Comparison of ENCODE assay signal across 1 cellular context in the genomic region with DNA sequence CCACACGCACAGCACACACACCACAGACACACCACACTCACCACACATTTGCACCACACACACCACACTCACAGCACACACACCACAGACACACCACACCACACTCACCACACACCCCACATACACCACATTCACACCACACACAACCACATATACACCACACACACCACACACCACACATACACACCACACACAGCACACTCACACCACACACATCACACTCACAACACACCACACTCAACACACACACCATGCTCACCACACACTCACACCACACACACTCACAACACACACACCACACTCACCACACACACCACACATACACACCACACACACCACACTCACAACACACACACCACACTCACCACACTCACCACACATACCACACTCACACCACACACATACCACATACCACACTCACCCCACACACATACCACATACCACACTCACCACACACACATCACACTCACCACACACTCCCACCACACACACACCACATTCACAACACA.
TF ChIP-seq lines count a peak whose summit lies in the region.

No MANE protein-coding gene starts in this region.

TF ChIP-seq in GM12878, 131 proteins besides CTCF, POLR2A, EP300 and RAD21 (continued from another document):
- TF ChIP-seq, protein P1, sequence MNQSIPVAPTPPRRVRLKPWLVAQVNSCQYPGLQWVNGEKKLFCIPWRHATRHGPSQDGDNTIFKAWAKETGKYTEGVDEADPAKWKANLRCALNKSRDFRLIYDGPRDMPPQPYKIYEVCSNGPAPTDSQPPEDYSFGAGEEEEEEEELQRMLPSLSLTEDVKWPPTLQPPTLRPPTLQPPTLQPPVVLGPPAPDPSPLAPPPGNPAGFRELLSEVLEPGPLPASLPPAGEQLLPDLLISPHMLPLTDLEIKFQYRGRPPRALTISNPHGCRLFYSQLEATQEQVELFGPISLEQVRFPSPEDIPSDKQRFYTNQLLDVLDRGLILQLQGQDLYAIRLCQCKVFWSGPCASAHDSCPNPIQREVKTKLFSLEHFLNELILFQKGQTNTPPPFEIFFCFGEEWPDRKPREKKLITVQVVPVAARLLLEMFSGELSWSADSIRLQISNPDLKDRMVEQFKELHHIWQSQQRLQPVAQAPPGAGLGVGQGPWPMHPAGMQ (IDR thresholded peaks at IDR 0.05; ENCODE audit: borderline replicate concordance): peak; percentile 82
- TF ChIP-seq, protein P2, sequence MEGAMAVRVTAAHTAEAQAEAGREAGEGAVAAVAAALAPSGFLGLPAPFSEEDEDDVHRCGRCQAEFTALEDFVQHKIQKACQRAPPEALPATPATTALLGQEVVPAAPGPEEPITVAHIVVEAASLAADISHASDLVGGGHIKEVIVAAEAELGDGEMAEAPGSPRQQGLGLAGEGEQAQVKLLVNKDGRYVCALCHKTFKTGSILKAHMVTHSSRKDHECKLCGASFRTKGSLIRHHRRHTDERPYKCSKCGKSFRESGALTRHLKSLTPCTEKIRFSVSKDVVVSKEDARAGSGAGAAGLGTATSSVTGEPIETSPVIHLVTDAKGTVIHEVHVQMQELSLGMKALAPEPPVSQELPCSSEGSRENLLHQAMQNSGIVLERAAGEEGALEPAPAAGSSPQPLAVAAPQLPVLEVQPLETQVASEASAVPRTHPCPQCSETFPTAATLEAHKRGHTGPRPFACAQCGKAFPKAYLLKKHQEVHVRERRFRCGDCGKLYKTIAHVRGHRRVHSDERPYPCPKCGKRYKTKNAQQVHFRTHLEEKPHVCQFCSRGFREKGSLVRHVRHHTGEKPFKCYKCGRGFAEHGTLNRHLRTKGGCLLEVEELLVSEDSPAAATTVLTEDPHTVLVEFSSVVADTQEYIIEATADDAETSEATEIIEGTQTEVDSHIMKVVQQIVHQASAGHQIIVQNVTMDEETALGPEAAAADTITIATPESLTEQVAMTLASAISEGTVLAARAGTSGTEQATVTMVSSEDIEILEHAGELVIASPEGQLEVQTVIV (IDR thresholded peaks at IDR 0.05; ENCODE audit: borderline replicate concordance, partially characterized antibody): no peak
- no peak for TF ChIP-seq NR2C1 (IDR thresholded peaks at IDR 0.05)
- TF ChIP-seq TBL1XR1 (IDR thresholded peaks at IDR 0.05; ENCODE audit: low read depth, low read length): no peak
- TF ChIP-seq KAT2A (conservative IDR thresholded peaks at IDR 0.05; ENCODE audit: control insufficient read depth, low read depth, low read length): no peak
- TF ChIP-seq CREB1 (IDR thresholded peaks at IDR 0.05; ENCODE audit: low read depth): no peak
- TF ChIP-seq, protein P3, sequence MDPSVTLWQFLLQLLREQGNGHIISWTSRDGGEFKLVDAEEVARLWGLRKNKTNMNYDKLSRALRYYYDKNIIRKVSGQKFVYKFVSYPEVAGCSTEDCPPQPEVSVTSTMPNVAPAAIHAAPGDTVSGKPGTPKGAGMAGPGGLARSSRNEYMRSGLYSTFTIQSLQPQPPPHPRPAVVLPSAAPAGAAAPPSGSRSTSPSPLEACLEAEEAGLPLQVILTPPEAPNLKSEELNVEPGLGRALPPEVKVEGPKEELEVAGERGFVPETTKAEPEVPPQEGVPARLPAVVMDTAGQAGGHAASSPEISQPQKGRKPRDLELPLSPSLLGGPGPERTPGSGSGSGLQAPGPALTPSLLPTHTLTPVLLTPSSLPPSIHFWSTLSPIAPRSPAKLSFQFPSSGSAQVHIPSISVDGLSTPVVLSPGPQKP (IDR thresholded peaks at IDR 0.05; ENCODE audit: low read depth, low read length): no peak
- TF ChIP-seq NR2C2 (IDR thresholded peaks at IDR 0.05; ENCODE audit: borderline replicate concordance, control insufficient read depth, insufficient read length, low read depth): no peak
- peak; percentile 93 for TF ChIP-seq RUNX3 (IDR thresholded peaks at IDR 0.05; ENCODE audit: low read length)
- TF ChIP-seq SPI1 (IDR thresholded peaks at IDR 0.05; ENCODE audit: borderline replicate concordance, insufficient read depth, low read depth, low read length): no peak
- no peak for TF ChIP-seq RCOR1 (conservative IDR thresholded peaks at IDR 0.05; ENCODE audit: low read depth, low read length)
- TF ChIP-seq WRNIP1 (IDR thresholded peaks at IDR 0.05; ENCODE audit: borderline replicate concordance, low read depth, low read length): no peak
- TF ChIP-seq CBFB (IDR thresholded peaks at IDR 0.05; ENCODE audit: low read depth): peak; percentile 70; the same call in 1 of the 2 replicates
- TF ChIP-seq BRCA1 (IDR thresholded peaks at IDR 0.05; ENCODE audit: low read depth, low read length): no peak
- no peak for TF ChIP-seq YY1 (IDR thresholded peaks at IDR 0.05; ENCODE audit: low read depth, low read length)
- no peak for TF ChIP-seq EZH2 (IDR thresholded peaks at IDR 0.05; ENCODE audit: borderline replicate concordance, control insufficient read depth, low read depth, low read length)
- TF ChIP-seq JUND (IDR thresholded peaks at IDR 0.05; ENCODE audit: low read depth, low read length): no peak
- no peak for TF ChIP-seq CHD2 (IDR thresholded peaks at IDR 0.05; ENCODE audit: borderline replicate concordance, low read depth, low read length)
- 0 out of 4 replicates have a peak, but pooled peaks of 1 of the 2 experiments have one; percentile 21 for TF ChIP-seq BHLHE40 (IDR thresholded peaks at IDR 0.05; ENCODE audit: borderline replicate concordance in 1 of 2, low read depth in 2 of 2, low read length in 1 of 2)
- peak; percentile 29; the same call in 1 of the 2 replicates for TF ChIP-seq ATF7 (IDR thresholded peaks at IDR 0.05; ENCODE audit: low read depth)
- TF ChIP-seq IKZF2 (IDR thresholded peaks at IDR 0.05): peak in 1 of 2 experiments; percentile 27; a peak in 1 of 4 replicates
- TF ChIP-seq, protein P4, sequence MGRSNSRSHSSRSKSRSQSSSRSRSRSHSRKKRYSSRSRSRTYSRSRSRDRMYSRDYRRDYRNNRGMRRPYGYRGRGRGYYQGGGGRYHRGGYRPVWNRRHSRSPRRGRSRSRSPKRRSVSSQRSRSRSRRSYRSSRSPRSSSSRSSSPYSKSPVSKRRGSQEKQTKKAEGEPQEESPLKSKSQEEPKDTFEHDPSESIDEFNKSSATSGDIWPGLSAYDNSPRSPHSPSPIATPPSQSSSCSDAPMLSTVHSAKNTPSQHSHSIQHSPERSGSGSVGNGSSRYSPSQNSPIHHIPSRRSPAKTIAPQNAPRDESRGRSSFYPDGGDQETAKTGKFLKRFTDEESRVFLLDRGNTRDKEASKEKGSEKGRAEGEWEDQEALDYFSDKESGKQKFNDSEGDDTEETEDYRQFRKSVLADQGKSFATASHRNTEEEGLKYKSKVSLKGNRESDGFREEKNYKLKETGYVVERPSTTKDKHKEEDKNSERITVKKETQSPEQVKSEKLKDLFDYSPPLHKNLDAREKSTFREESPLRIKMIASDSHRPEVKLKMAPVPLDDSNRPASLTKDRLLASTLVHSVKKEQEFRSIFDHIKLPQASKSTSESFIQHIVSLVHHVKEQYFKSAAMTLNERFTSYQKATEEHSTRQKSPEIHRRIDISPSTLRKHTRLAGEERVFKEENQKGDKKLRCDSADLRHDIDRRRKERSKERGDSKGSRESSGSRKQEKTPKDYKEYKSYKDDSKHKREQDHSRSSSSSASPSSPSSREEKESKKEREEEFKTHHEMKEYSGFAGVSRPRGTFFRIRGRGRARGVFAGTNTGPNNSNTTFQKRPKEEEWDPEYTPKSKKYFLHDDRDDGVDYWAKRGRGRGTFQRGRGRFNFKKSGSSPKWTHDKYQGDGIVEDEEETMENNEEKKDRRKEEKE (IDR thresholded peaks at IDR 0.05): no peak
- TF ChIP-seq SIX5 (IDR thresholded peaks at IDR 0.05; ENCODE audit: low read depth, low read length, severe bottlenecking): no peak
- no peak for TF ChIP-seq CBX3 (IDR thresholded peaks at IDR 0.05; ENCODE audit: borderline replicate concordance, low read depth)
- TF ChIP-seq NBN (IDR thresholded peaks at IDR 0.05): peak; percentile 47; the same call in 1 of the 2 replicates
- TF ChIP-seq, protein P5, sequence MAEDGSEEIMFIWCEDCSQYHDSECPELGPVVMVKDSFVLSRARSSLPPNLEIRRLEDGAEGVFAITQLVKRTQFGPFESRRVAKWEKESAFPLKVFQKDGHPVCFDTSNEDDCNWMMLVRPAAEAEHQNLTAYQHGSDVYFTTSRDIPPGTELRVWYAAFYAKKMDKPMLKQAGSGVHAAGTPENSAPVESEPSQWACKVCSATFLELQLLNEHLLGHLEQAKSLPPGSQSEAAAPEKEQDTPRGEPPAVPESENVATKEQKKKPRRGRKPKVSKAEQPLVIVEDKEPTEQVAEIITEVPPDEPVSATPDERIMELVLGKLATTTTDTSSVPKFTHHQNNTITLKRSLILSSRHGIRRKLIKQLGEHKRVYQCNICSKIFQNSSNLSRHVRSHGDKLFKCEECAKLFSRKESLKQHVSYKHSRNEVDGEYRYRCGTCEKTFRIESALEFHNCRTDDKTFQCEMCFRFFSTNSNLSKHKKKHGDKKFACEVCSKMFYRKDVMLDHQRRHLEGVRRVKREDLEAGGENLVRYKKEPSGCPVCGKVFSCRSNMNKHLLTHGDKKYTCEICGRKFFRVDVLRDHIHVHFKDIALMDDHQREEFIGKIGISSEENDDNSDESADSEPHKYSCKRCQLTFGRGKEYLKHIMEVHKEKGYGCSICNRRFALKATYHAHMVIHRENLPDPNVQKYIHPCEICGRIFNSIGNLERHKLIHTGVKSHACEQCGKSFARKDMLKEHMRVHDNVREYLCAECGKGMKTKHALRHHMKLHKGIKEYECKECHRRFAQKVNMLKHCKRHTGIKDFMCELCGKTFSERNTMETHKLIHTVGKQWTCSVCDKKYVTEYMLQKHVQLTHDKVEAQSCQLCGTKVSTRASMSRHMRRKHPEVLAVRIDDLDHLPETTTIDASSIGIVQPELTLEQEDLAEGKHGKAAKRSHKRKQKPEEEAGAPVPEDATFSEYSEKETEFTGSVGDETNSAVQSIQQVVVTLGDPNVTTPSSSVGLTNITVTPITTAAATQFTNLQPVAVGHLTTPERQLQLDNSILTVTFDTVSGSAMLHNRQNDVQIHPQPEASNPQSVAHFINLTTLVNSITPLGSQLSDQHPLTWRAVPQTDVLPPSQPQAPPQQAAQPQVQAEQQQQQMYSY (CRISPR knock-in tag; IDR thresholded peaks at IDR 0.05): no peak
- no peak for TF ChIP-seq CEBPB (IDR thresholded peaks at IDR 0.05; ENCODE audit: borderline replicate concordance in 1 of 2, low read depth in 2 of 2, low read length in 2 of 2)
- no peak for TF ChIP-seq TCF7 (IDR thresholded peaks at IDR 0.05; ENCODE audit: borderline replicate concordance)
- TF ChIP-seq EED (IDR thresholded peaks at IDR 0.05; ENCODE audit: low read depth): peak; percentile 60; the same call in 1 of the 2 replicates
- TF ChIP-seq TCF12 (IDR thresholded peaks at IDR 0.05; ENCODE audit: low read depth, low read length): no peak
- TF ChIP-seq RBBP5 (conservative IDR thresholded peaks at IDR 0.05): no peak
- no peak for TF ChIP-seq SP1 (IDR thresholded peaks at IDR 0.05; ENCODE audit: low read depth, low read length)
- no peak for TF ChIP-seq ZNF24 (IDR thresholded peaks at IDR 0.05)
- TF ChIP-seq SUZ12 (IDR thresholded peaks at IDR 0.05; ENCODE audit: unreplicated experiment): no peak
- no peak for TF ChIP-seq NR2F1 (conservative IDR thresholded peaks at IDR 0.05)
- TF ChIP-seq CHD4 (IDR thresholded peaks at IDR 0.05): peak; percentile 95; the same call in 1 of the 2 replicates
